8 cellular contexts compared by ENCODE assay signal in the genomic region with DNA sequence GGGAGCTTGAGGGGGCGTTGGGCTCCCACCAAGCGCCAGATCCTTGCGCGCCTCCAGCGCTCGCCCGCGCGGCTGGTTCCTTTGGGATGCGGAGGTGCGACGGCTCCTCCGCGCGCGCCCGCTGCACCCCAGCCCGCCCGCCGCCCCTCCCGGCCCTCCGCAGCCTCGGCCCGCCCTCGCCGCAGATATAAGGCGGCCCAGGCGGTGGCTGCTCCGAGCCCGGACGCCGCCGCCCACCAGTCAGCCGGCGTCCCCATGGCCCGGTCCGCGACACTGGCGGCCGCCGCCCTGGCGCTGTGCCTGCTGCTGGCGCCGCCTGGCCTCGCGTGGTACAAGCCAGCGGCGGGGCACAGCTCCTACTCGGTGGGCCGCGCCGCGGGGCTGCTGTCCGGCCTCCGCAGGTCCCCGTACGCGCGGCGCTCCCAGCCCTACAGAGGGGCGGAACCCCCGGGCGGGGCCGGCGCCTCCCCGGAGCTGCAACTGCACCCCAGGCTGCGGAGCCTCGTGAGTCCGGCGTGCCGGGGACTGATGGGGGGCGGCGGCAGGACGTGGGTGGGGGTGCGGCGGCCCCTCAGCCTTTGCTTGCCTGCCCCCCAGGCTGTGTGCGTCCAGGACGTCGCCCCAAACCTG. TPM values are rescaled to one million over a fixed set of nuclear protein-coding genes. Genes with fewer than 3 reads are reported as not detected.
DNase-seq lines count a peak whose midpoint lies in the region; ATAC-seq lines count a peak whose summit lies in the region.

A gene (plus strand): TSS at position 216 of the 630 bp plus-strand sequence. CDS start 40 bp downstream, at position 256.

- peaks cover 0 to 8% of the 10 kb centered on the region in 2 experiments for H3K27me3 ChIP-seq in mesenchymal stem cell (ENCODE audit: control insufficient read depth in 1 of 2, insufficient read depth in 1 of 2, low read length in 2 of 2)

- H3K9me3 ChIP-seq in mesenchymal stem cell (ENCODE audit: control insufficient read depth, low read length): no peaks in the 10 kb centered on the region

- peak within 1 kb of the TSS; percentile 48 to 67 for H3K18ac ChIP-seq in mesenchymal stem cell (ENCODE audit: low read depth in 1 of 2, low read length in 2 of 2)

- H3K36me3 ChIP-seq in mesenchymal stem cell (ENCODE audit: control insufficient read depth in 1 of 2, insufficient read depth in 2 of 2, low read depth in 1 of 2, low read length in 2 of 2): peaks cover 50 to 72% of the 10 kb centered on the region in 2 experiments

- H2BK15ac ChIP-seq in mesenchymal stem cell (ENCODE audit: low read depth, poor library complexity, severe bottlenecking): no peak within 1 kb of the TSS

- H3K4me3 ChIP-seq in mesenchymal stem cell (ENCODE audit: insufficient read depth in 1 of 2, low read depth in 1 of 2, low read length in 2 of 2): peak within 1 kb of the TSS; percentile 40 to 58

- peak within 1 kb of the TSS; percentile 30 for H4K91ac ChIP-seq in mesenchymal stem cell (ENCODE audit: low read length)

- H3K27ac ChIP-seq in mesenchymal stem cell (ENCODE audit: low read length, poor library complexity, severe bottlenecking): no peak within 1 kb of the TSS

- H2BK120ac ChIP-seq in mesenchymal stem cell (ENCODE audit: low read depth, low read length): no peak within 1 kb of the TSS

- intact Hi-C loops in Right ventricle myocardium inferior (cut with DNase I) (no loop called here), cardiac septum (cut with DNase I) (no loop called here)

- no peak for DNase-seq in Right ventricle myocardium inferior (ENCODE audit: missing footprints)
- no peak for DNase-seq in cardiac septum (ENCODE audit: low spot score)
- no peak for DNase-seq in central memory CD8-positive, alpha-beta T cell (ENCODE audit: low spot score in 2 of 2)
- DNase-seq in mesenchymal stem cell: peak; percentile 12
- DNase-seq in NCI-H2081 treated with DMSO at 0.1 percent for 48 hours (lab: John Stamatoyannopoulos, UW): no peak
- DNase-seq in DMS153 (lab: John Stamatoyannopoulos, UW): no peak
- DNase-seq in pons (ENCODE audit: low spot score): no peak

- H3K4me1 Mint-ChIP-seq in central memory CD8-positive, alpha-beta T cell: no peaks in the 10 kb centered on the region

- H2BK5ac ChIP-seq in mesenchymal stem cell (ENCODE audit: low read depth, low read length, poor library complexity, severe bottlenecking): no peak within 1 kb of the TSS

- 6% methylated on average over 56 of the region's 79 CpGs for WGBS in mesenchymal stem cell

- peaks cover 42% of the 10 kb centered on the region for H3K4me1 ChIP-seq in mesenchymal stem cell (ENCODE audit: control insufficient read depth, insufficient read depth, low read depth, low read length)

- H4K8ac ChIP-seq in mesenchymal stem cell (ENCODE audit: low read length): peak within 1 kb of the TSS; percentile 74

- peaks cover 17% of the 10 kb centered on the region for H3K79me1 ChIP-seq in mesenchymal stem cell (replicated peaks; ENCODE audit: low read length, poor library complexity, severe bottlenecking)

- H3K4ac ChIP-seq in mesenchymal stem cell (ENCODE audit: low read depth in 1 of 2, low read length in 2 of 2): peak within 1 kb of the TSS in 1 of 2 experiments; percentile 64

- peak within 1 kb of the TSS; percentile 70 for H3K4me2 ChIP-seq in mesenchymal stem cell (ENCODE audit: low read length, poor library complexity, severe bottlenecking)

- H2BK12ac ChIP-seq in mesenchymal stem cell (ENCODE audit: low read length in 2 of 2): no peak within 1 kb of the TSS

- no peak within 1 kb of the TSS for H2AK5ac ChIP-seq in mesenchymal stem cell (ENCODE audit: low read length, severe bottlenecking)

- peak within 1 kb of the TSS in 1 of 2 experiments; percentile 62 for H3K14ac ChIP-seq in mesenchymal stem cell (ENCODE audit: low read length in 2 of 2)

- H3K23ac ChIP-seq in mesenchymal stem cell (ENCODE audit: low read length in 2 of 2): peak within 1 kb of the TSS in 1 of 2 experiments; percentile 85

- no peak within 1 kb of the TSS for H3K27ac Mint-ChIP-seq in central memory CD8-positive, alpha-beta T cell (ENCODE audit: low read depth)

- no peak within 1 kb of the TSS for H3K9ac ChIP-seq in mesenchymal stem cell (ENCODE audit: low read length)

- peaks cover 12% of the 10 kb centered on the region for H3K27me3 Mint-ChIP-seq in central memory CD8-positive, alpha-beta T cell

- H2AFZ ChIP-seq in mesenchymal stem cell (ENCODE audit: low read depth, low read length): peak within 1 kb of the TSS; percentile 34

- H3K9me3 Mint-ChIP-seq in central memory CD8-positive, alpha-beta T cell: no peaks in the 10 kb centered on the region

- peak; percentile 49 for ATAC-seq in Right ventricle myocardium inferior
- ATAC-seq in central memory CD8-positive, alpha-beta T cell (replicated peaks; ENCODE audit: extremely low read depth, poor library complexity, severe bottlenecking): peak; percentile 52
- ATAC-seq in HG03095 (IDR thresholded peaks at IDR 0.05; ENCODE audit: unreplicated experiment): no peak

- peaks cover 12% of the 10 kb centered on the region for H3K36me3 Mint-ChIP-seq in central memory CD8-positive, alpha-beta T cell (ENCODE audit: insufficient read depth)

- peak within 1 kb of the TSS; percentile 41 for H3K4me3 Mint-ChIP-seq in central memory CD8-positive, alpha-beta T cell

RNA-seq across cellular contexts. Expression of the gene that starts here (rescaled TPM):
- 0.38 TPM for total RNA-seq in Right ventricle myocardium inferior
- 0.51 TPM for total RNA-seq in cardiac septum
- polyA plus RNA-seq in mesenchymal stem cell (2013, experiment 1 of 2): 0.68 TPM
- 1.1 TPM for polyA plus RNA-seq in mesenchymal stem cell (2013, experiment 2 of 2)

Comparison
In these comparisons a context has a peak if more than half of its experiments do, and no peak if none do; other contexts are left out.
1. Peak in ATAC-seq in Right ventricle myocardium inferior; RNA of the gene not detected or under 1 TPM.